Comparison of ENCODE assay signal across 8 cellular contexts in the genomic region with DNA sequence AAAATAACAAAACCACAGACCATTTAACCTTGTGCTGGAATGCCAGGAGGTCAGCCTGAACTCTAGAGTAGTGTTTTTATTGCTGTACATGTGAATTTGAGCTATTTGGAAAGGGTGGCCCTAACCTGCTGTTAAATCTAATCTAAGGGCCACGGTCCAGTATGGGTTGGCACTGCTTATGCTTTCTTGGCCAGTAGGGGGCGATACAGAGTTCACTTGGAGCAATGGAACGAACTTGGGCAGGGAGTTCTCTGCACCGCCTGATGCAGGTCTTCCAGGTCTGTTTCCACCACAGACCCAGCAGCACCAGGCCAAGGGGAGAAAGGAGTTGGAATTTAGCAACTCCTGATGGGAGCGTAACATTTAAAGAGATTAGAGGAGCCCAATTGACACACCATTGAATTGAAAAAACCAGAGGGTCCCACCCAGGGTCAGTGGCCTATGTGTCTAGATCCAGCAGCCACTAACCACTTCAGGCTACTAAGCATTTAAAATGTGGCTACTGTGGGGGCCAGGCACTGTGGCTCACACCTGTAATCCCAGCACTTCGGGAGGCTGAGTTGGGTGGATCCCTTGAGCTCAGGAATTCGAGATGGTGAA.
A peak's percentile ranks its signal among the peaks of the same experiment; 100 is the strongest.
DNase-seq lines count a peak whose midpoint lies in the region; ATAC-seq and TF ChIP-seq lines count a peak whose summit lies in the region.

No MANE protein-coding gene starts in this region.

- H2AFZ ChIP-seq in OCI-LY3 (ENCODE audit: low read depth, low read length): no peak overlapping the region

- H3K27me3 ChIP-seq in OCI-LY3 (ENCODE audit: low read depth, low read length): no peaks in the 10 kb centered on the region

- H3K4me2 ChIP-seq in OCI-LY3 (ENCODE audit: low read length): no peak overlapping the region

- no peaks in the 10 kb centered on the region for H3K4me1 ChIP-seq in OCI-LY3 (ENCODE audit: low read length)

- H3K27ac ChIP-seq in OCI-LY3 (ENCODE audit: low read length): no peak overlapping the region

- no peak overlapping the region for H3K4me3 ChIP-seq in OCI-LY3 (ENCODE audit: low read length)

- H3K36me3 ChIP-seq in OCI-LY3 (replicated peaks; ENCODE audit: low read depth, low read length): no peaks in the 10 kb centered on the region

- H3K36me3 Mint-ChIP-seq in activated T-cell treated with anti-CD3 and anti-CD28 coated beads, Interleukin-2, amount 50 U/mL, for 72 hours (ENCODE audit: insufficient read depth in 2 of 2): peaks cover 0 to 7% of the 10 kb centered on the region in 2 donors

- H3K27ac Mint-ChIP-seq in activated T-cell treated with anti-CD3 and anti-CD28 coated beads, Interleukin-2, amount 50 U/mL, for 72 hours: no peak overlapping the region

- no peaks in the 10 kb centered on the region for H3K9me3 ChIP-seq in OCI-LY3 (ENCODE audit: insufficient read depth, low read length)

- H3K27me3 Mint-ChIP-seq in activated T-cell treated with anti-CD3 and anti-CD28 coated beads, Interleukin-2, amount 50 U/mL, for 72 hours (ENCODE audit: low read depth): no peaks in the 10 kb centered on the region

- no peaks in the 10 kb centered on the region for H4K20me1 ChIP-seq in OCI-LY3 (ENCODE audit: insufficient read depth, low read length)

- peak; percentile 70 for DNase-seq in ACHN
- peak; percentile 79 for DNase-seq in GM13976 (ENCODE audit: low spot score)
- DNase-seq in activated T-cell treated with anti-CD3 and anti-CD28 coated beads, Interleukin-2, amount 50 U/mL, for 72 hours: peak; percentile 69 to 80
- DNase-seq in hepatic stellate cell (ENCODE audit: low spot score): peak; percentile 33
- DNase-seq in stimulated activated CD4-positive, alpha-beta T cell treated with anti-CD3 and anti-CD28 coated beads, Interleukin-4, amount 100 ng/mL, for 4 hours: peak; percentile 49 to 58
- no peak for DNase-seq in cerebellar nuclear complex (lab: John Stamatoyannopoulos, UW)
- DNase-seq in foreskin melanocyte: no peak

- in situ Hi-C loops in ACHN (cut with HindIII; ENCODE audit: low pct_ligation_motif_present, low pct_unique_long_range_greater_than_20kb, low sequenced_read_pairs): no loop called here
- in situ Hi-C loops in GM13976 (cut with MboI; ENCODE audit: low sequenced_read_pairs, unreplicated experiment): no loop called here

- no peaks in the 10 kb centered on the region for H3K79me2 ChIP-seq in OCI-LY3 (ENCODE audit: low read length)

- ATAC-seq in activated T-cell treated with anti-CD3 and anti-CD28 coated beads, Interleukin-2, amount 50 U/mL, for 72 hours (replicated peaks in 1 of 2): peak; percentile 72 to 81

- H3K4me1 Mint-ChIP-seq in activated T-cell treated with anti-CD3 and anti-CD28 coated beads, Interleukin-2, amount 50 U/mL, for 72 hours (ENCODE audit: low read depth): peaks cover 5% of the 10 kb centered on the region

- H3K4me3 Mint-ChIP-seq in activated T-cell treated with anti-CD3 and anti-CD28 coated beads, Interleukin-2, amount 50 U/mL, for 72 hours: no peak overlapping the region

- no peaks in the 10 kb centered on the region for H3K9me3 Mint-ChIP-seq in activated T-cell treated with anti-CD3 and anti-CD28 coated beads, Interleukin-2, amount 50 U/mL, for 72 hours

- TF ChIP-seq CTCF in GM13976 (IDR thresholded peaks at IDR 0.05; ENCODE audit: borderline replicate concordance, control extremely low read depth, extremely low read depth, insufficient read depth, missing control alignments) (peak; percentile 66), OCI-LY3 (IDR thresholded peaks at IDR 0.05; ENCODE audit: low read depth, low read length) (peak; percentile 81)

- no peak overlapping the region for H3K9ac ChIP-seq in OCI-LY3 (ENCODE audit: low read length)

Comparison
In these comparisons a context has a peak if more than half of its experiments do, and no peak if none do; other contexts are left out.
1. DNase-seq: peak in ACHN (single experiment), GM13976 (single experiment), activated T-cell treated with anti-CD3 and anti-CD28 coated beads, Interleukin-2, amount 50 U/mL, for 72 hours (2 of 2), hepatic stellate cell (single experiment) and stimulated activated CD4-positive, alpha-beta T cell treated with anti-CD3 and anti-CD28 coated beads, Interleukin-4, amount 100 ng/mL, for 4 hours (2 of 2); none in cerebellar nuclear complex (0 of 2) and foreskin melanocyte (single experiment).